In the genomic region with DNA sequence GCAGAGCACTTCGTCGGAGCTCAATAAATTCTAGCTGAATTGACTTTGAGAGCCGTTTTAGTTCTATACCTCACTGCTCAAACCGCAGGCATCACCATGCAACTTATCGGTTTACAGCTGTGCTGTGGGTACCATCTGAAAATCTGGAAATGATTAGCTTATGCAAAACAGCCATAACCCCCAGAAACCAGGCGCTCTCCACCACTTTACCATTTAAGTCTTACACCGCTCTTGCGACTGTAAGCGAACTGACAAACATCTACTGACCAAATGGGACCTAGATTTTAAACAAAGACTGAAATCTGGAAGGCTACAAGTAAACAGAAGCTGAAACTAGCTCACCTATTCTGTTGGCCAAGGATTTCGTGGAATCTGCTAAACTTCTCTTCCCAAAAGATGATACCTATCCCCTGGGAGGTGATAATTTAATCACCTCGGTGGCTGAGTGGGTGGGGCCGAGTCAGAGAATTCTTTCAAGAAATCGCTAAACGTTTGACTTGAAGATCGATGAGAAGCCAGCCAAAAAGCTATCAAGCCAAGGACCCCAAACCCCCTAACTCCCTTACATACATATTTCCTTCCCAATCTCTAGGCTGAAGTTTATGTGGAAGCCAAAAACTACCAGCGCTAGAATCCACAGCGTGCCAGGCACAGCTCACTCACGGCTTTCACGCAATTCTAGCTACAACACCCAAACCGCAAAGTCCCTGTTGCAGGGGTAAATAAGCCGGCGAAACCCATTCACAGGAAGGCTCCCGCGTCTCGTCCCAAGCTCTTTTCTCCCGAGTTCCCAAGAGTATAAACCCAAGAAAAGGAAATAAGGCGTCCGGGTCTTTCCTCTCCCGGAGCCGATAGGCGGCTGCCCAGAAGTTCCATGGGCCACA, we compare ENCODE assay signal across 8 cellular contexts. TPM values are rescaled to one million over a fixed set of nuclear protein-coding genes. Genes with fewer than 3 reads are reported as not detected.
DNase-seq lines count a peak whose midpoint lies in the region; ATAC-seq, FAIRE-seq and TF ChIP-seq lines count a peak whose summit lies in the region.

No MANE protein-coding gene starts in this region.

- DNase-seq in adipocyte (ENCODE audit: low read depth) (peak; percentile 79), kidney (no peak), stomach (no peak), iPS-NIHi7 (ENCODE audit: extremely low spot score) (no peak), SKM-1 treated with dmso at 0.1 percent for 144 hours (lab: John Stamatoyannopoulos, UW; ENCODE audit: unreplicated experiment) (no peak)

- H3K27ac ChIP-seq in HUES6 (ENCODE audit: low read depth, low read length) (no peak overlapping the region), kidney (ENCODE audit: low read depth in 2 of 2, low read length in 2 of 2) (peak overlapping the region; percentile 88 to 91), stomach (peak overlapping the region; percentile 85 to 97 (median 94))

- TF ChIP-seq CTCF in GM12875 (IDR thresholded peaks at IDR 0.05; ENCODE audit: borderline replicate concordance, insufficient read depth, low read depth, low read length) (no peak), kidney (IDR thresholded peaks at IDR 0.05; ENCODE audit: borderline replicate concordance, extremely low read depth, insufficient read depth) (no peak), stomach (IDR thresholded peaks at IDR 0.05) (no peak)

- 0 out of 2 replicates have a peak, but pooled peaks cover 3% of the 10 kb centered on the region for H3K27me3 ChIP-seq in HUES6 (ENCODE audit: control insufficient read depth, insufficient read depth, low read length)
- no peaks in the 10 kb centered on the region for H3K27me3 ChIP-seq in adipocyte (replicated peaks; ENCODE audit: control insufficient read depth, insufficient read depth, low read length)
- H3K27me3 ChIP-seq in stomach = no peaks in the 10 kb centered on the region

- peak; percentile 58 for ATAC-seq in GM21390 (IDR thresholded peaks at IDR 0.05; ENCODE audit: unreplicated experiment)

- no peak for TF ChIP-seq POLR2A in stomach (IDR thresholded peaks at IDR 0.05)

- FAIRE-seq in kidney (lab: Jason Lieb, UNC) = no peak

- WGBS in stomach, 5 donors = 3 to 8% (median 5%) methylated on average over 31 of the region's 31 CpGs

- no peaks in the 10 kb centered on the region for H3K36me3 ChIP-seq in HUES6 (ENCODE audit: control insufficient read depth, insufficient read depth, low read length)
- no peaks in the 10 kb centered on the region for H3K36me3 ChIP-seq in adipocyte (ENCODE audit: control insufficient read depth, insufficient read depth, low read length, severe bottlenecking)
- no peaks in the 10 kb centered on the region for H3K36me3 ChIP-seq in kidney (ENCODE audit: control insufficient read depth in 1 of 2, insufficient read depth in 2 of 2, low read length in 2 of 2)
- H3K36me3 ChIP-seq in stomach = no peaks in the 10 kb centered on the region

- no peaks in the 10 kb centered on the region for H3K9me3 ChIP-seq in HUES6 (ENCODE audit: control insufficient read depth, insufficient read depth, low read depth, low read length)
- H3K9me3 ChIP-seq in adipocyte (ENCODE audit: control insufficient read depth, low read length) = no peaks in the 10 kb centered on the region
- no peaks in the 10 kb centered on the region for H3K9me3 ChIP-seq in kidney (ENCODE audit: control insufficient read depth in 1 of 2, low read length in 2 of 2)
- H3K9me3 ChIP-seq in stomach = no peaks in the 10 kb centered on the region

- H3K9ac ChIP-seq in HUES6 (ENCODE audit: low read length) = peak overlapping the region; percentile 85
- H3K9ac ChIP-seq in adipocyte (ENCODE audit: low read length) = peak overlapping the region; percentile 97
- H3K9ac ChIP-seq in kidney (ENCODE audit: low read length in 2 of 2) = peak overlapping the region; percentile 72 to 99

- H3K4me1 ChIP-seq in HUES6 (ENCODE audit: control insufficient read depth, insufficient read depth, low read length) (peaks cover 4% of the 10 kb centered on the region; the same call in 1 of the 2 replicates), adipocyte (ENCODE audit: control insufficient read depth, insufficient read depth, low read length) (peaks cover 26% of the 10 kb centered on the region), kidney (ENCODE audit: control insufficient read depth in 1 of 2, insufficient read depth in 1 of 2, low read depth in 1 of 2, low read length in 2 of 2) (peaks cover 7 to 9% of the 10 kb centered on the region in 2 donors), stomach (peaks cover 12 to 46% (median 40%) of the 10 kb centered on the region in 4 donors)

- no peak for TF ChIP-seq EP300 in stomach (IDR thresholded peaks at IDR 0.05)

- intact Hi-C loops in kidney (cut with DNase I) (no loop called here), stomach (cut with DNase I; ENCODE audit: low total_unique reads) (no loop called here)

- H3K4me3 ChIP-seq in GM12875 (ENCODE audit: low read depth, low read length) (peak overlapping the region; percentile 53), HUES6 (ENCODE audit: low read depth, low read length) (peak overlapping the region; percentile 93), adipocyte (ENCODE audit: low read length) (peak overlapping the region; percentile 99), kidney (ENCODE audit: low read length in 2 of 2) (peak overlapping the region; percentile 95 to 99), stomach (peak overlapping the region; percentile 66 to 97 (median 86))

RNA-seq across cellular contexts. Expression of a gene that starts 0.6 kb away (rescaled TPM):
- total RNA-seq in kidney (21.9 TPM), stomach (10 to 100 TPM in 3 of 5 donors, 1 to 10 TPM in 2; 5.2 to 24.3 (median 11.2) TPM)
- polyA plus RNA-seq in kidney (ENCODE audit: insufficient read depth, low read depth, low replicate concordance) (4.8 TPM), stomach (1 to 10 TPM; 3.0 to 6.4 (median 5.5) TPM)

RNA-seq across cellular contexts. Expression of a gene that starts 33.9 kb away (rescaled TPM):
- total RNA-seq in kidney (3.6 TPM), stomach (1 to 10 TPM in 1 of 5 donors, not detected in 4; 1.3 TPM)
- polyA plus RNA-seq in kidney (ENCODE audit: insufficient read depth, low read depth, low replicate concordance) (6.6 TPM), stomach (1 to 10 TPM; 1.3 to 4.6 (median 1.3) TPM)

RNA-seq across cellular contexts. Expression of a gene that starts 45.0 kb away (rescaled TPM):
- 23.1 TPM for total RNA-seq in kidney
- polyA plus RNA-seq in kidney (ENCODE audit: insufficient read depth, low read depth, low replicate concordance) = 8.0 TPM
- total RNA-seq in stomach = 10 to 100 TPM in 4 of 5 donors, 1 to 10 TPM in 1; 6.7 to 40.6 (median 22.2) TPM
- polyA plus RNA-seq in stomach = 10 to 100 TPM in 2 of 3 donors, 1 to 10 TPM in 1; 4.9 to 11.9 (median 10.4) TPM
